Comparison of ENCODE assay signal across 9 cellular contexts in the genomic region with DNA sequence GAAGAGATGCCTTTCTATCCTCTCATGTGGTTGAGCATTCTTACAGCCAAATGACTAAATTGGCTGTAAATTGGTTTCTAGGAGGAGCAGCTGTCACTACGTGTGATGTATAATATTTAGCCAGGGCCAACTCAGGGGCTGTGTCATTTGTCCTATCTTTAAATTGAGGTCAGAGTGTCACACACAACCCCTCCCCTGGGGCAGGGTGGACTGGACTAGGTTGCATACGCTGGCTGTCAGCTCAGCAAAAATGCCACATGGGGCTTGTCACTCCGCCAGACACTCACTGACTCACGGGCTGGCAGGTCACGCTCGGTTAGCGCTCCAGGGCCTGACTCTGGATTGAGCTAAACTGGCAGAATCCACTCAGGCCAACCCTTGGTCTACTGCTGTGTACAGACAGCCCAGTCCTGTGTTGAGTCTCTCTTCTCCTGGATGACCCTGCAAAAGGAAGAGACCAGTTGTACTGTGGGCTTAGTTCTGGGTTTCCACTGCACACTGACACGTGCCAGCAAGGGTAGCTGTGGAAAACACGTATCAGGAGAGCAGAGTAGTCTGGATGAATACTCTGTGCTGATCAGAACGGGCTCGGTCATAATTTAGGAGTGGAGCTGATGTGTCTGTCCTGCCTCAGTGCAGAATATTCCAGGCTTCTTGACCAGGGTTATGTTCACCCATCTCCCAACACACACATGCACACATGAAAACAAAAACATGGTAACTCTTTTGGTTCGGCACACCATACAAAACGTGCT. TPM values are rescaled to one million over a fixed set of nuclear protein-coding genes. Genes with fewer than 3 reads are reported as not detected.
DNase-seq lines count a peak whose midpoint lies in the region; ATAC-seq, FAIRE-seq and TF ChIP-seq lines count a peak whose summit lies in the region.
"Had no signal": no experiment of that assay in that cellular context is flagged by ENCODE, and none has a peak within 500 bp of the region (broad histone marks: within the 10 kb centered on the region; RNA-seq: fewer than 3 reads in every experiment).

No MANE protein-coding gene starts in this region.

- peaks cover 62% of the 10 kb centered on the region for H3K4me1 Mint-ChIP-seq in endothelial cell (ENCODE audit: unreplicated experiment)

- no peaks in the 10 kb centered on the region for H3K9me3 ChIP-seq in skeletal muscle tissue (ENCODE audit: control insufficient read depth in 3 of 3, low read length in 3 of 3)
- no peaks in the 10 kb centered on the region for H3K9me3 ChIP-seq in WERI-Rb-1 (ENCODE audit: severe bottlenecking)

- H3K27ac ChIP-seq in RWPE1, result peak overlapping the region; percentile 33
- H3K27ac ChIP-seq in skeletal muscle tissue (ENCODE audit: low read depth, low read length), result peak overlapping the region; percentile 57
- no peak overlapping the region for H3K27ac ChIP-seq in WERI-Rb-1
- H3K27ac ChIP-seq: skin epidermis had no signal

- ATAC-seq in Right ventricle myocardium inferior, result peak; percentile 90
- ATAC-seq in GM21576 (IDR thresholded peaks at IDR 0.05; ENCODE audit: unreplicated experiment), result no peak

- POLR2A ChIA-PET in RWPE1 (lab: Yijun Ruan, JAX; ENCODE audit: low non-redundant PET), result no interaction called here

- no peak for TF ChIP-seq CTCF in RWPE1 (conservative IDR thresholded peaks at IDR 0.05; ENCODE audit: low read depth)
- no peak for TF ChIP-seq CTCF in endothelial cell (IDR thresholded peaks at IDR 0.05; ENCODE audit: unreplicated experiment)
- TF ChIP-seq CTCF in WERI-Rb-1 (IDR thresholded peaks at IDR 0.05; ENCODE audit: low read depth, low read length), result no peak

- peaks cover 9% of the 10 kb centered on the region for H3K36me3 Mint-ChIP-seq in endothelial cell (ENCODE audit: low read depth, unreplicated experiment)

- CTCF ChIA-PET in RWPE1 (lab: Yijun Ruan, JAX), result no interaction called here

- DNase-seq in H54 (ENCODE audit: insufficient read length, low spot score) (peak; percentile 17), RWPE1 (ENCODE audit: low spot score) (peak; percentile 46), Right ventricle myocardium inferior (ENCODE audit: missing footprints) (peak; percentile 84), endothelial cell (ENCODE audit: low spot score) (no peak), NCI-H146 (lab: John Stamatoyannopoulos, UW) (no peak), WERI-Rb-1 (no peak)

- no peaks in the 10 kb centered on the region for H3K9me3 Mint-ChIP-seq in endothelial cell (ENCODE audit: unreplicated experiment)

- no peak overlapping the region for H3K27ac Mint-ChIP-seq in endothelial cell (ENCODE audit: unreplicated experiment)

- H3K4me3 Mint-ChIP-seq in endothelial cell (ENCODE audit: unreplicated experiment), result no peak overlapping the region

- FAIRE-seq in H54 (lab: Jason Lieb, UNC), result no peak

- peak overlapping the region in 1 of 3 donors; percentile 19 for H3K4me3 ChIP-seq in skeletal muscle tissue (ENCODE audit: low read length in 3 of 3)
- H3K4me3 ChIP-seq in WERI-Rb-1 (ENCODE audit: low read depth, low read length), result no peak overlapping the region
- H3K4me3 ChIP-seq: skin epidermis had no signal

- H3K27me3 ChIP-seq in skeletal muscle tissue (ENCODE audit: control insufficient read depth in 3 of 3, insufficient read depth in 3 of 3, low read length in 3 of 3), result no peaks in the 10 kb centered on the region
- H3K27me3 ChIP-seq in WERI-Rb-1 (ENCODE audit: insufficient read depth, low read depth, severe bottlenecking), result no peaks in the 10 kb centered on the region

- intact Hi-C loops in Right ventricle myocardium inferior (cut with DNase I), result no loop called here

- no peak for TF ChIP-seq POLR2A in H54 (IDR thresholded peaks at IDR 0.05; ENCODE audit: low read depth, low read length)

- H3K4me1 ChIP-seq in skeletal muscle tissue (ENCODE audit: control insufficient read depth in 3 of 3, insufficient read depth in 3 of 3, low read length in 3 of 3), result peaks cover 32 to 42% (median 40%) of the 10 kb centered on the region in 3 donors

- H3K9ac ChIP-seq in skeletal muscle tissue (ENCODE audit: low read depth in 1 of 3, low read length in 3 of 3), result peak overlapping the region in 1 of 3 donors; percentile 19

- H3K27me3 Mint-ChIP-seq in endothelial cell (ENCODE audit: unreplicated experiment), result peaks cover 4% of the 10 kb centered on the region

- H3K36me3 ChIP-seq in skeletal muscle tissue (ENCODE audit: control insufficient read depth in 3 of 3, insufficient read depth in 3 of 3, low read length in 3 of 3) (no peaks in the 10 kb centered on the region), WERI-Rb-1 (no peaks in the 10 kb centered on the region)

RNA-seq across cellular contexts. Expression of a gene that starts 29.1 kb away (rescaled TPM):
- 0.22 TPM for total RNA-seq in Right ventricle myocardium inferior
- total RNA-seq in skeletal muscle tissue, result 149 TPM
- 71.5 TPM for total RNA-seq in endothelial cell (ENCODE audit: unreplicated experiment)

Comparison
In these comparisons a context has a peak if more than half of its experiments do, and no peak if none do; other contexts are left out.
1. DNase-seq: peak in H54 (single experiment), RWPE1 (single experiment) and Right ventricle myocardium inferior (single experiment); none in endothelial cell (single experiment), NCI-H146 (single experiment) and WERI-Rb-1 (single experiment).
2. RNA of a gene that starts 29.1 kb away (total RNA-seq): 149 TPM in skeletal muscle tissue (single experiment) and 71.5 TPM in endothelial cell (single experiment); 0.22 TPM in Right ventricle myocardium inferior (single experiment); every median in the first group is over 10 times any median in the second.